ENCODE assay signal across 20 cellular contexts in genomic region chr10:3568392-3568791, GRCh38.
"Had no signal": no experiment of that assay in that cellular context is flagged by ENCODE, and none has a peak within 500 bp of the region (broad histone marks: within the 10 kb centered on the region; RNA-seq: fewer than 3 reads in every experiment).

No MANE protein-coding gene starts in this region.

- H3K4me1 Mint-ChIP-seq: stimulated activated naive B cell treated with anti-CD40 and anti-IgM and Interleukin-4, amounts not matched to agents 10 μg/mL and 1 μg/mL and 100 μg/mL, for 72 hours had no signal

- H3K9me3 ChIP-seq: gastrocnemius medialis, lower lobe of right lung, right lobe of liver, suprapubic skin, transverse colon, upper lobe of right lung, uterus had no signal

- H3K4me1 ChIP-seq: parathyroid adenoma, right lobe of liver, suprapubic skin, transverse colon, upper lobe of right lung, uterus had no signal

- H3K27ac ChIP-seq: dorsolateral prefrontal cortex, lower lobe of right lung, parathyroid adenoma, right lobe of liver, suprapubic skin, transverse colon, upper lobe of right lung, uterus had no signal

- H3K27me3 Mint-ChIP-seq: stimulated activated naive B cell treated with anti-CD40 and anti-IgM and Interleukin-4, amounts not matched to agents 10 μg/mL and 1 μg/mL and 100 μg/mL, for 72 hours; stimulated activated naive CD8-positive, alpha-beta T cell treated with anti-CD3 and anti-CD28 coated beads, Interleukin-15, Interleukin-2, amounts not matched to agents 100 ng/mL and 50 ng/mL, for 24 hours had no signal

- H3K4me3 Mint-ChIP-seq: natural killer cell; stimulated activated naive B cell treated with anti-CD40 and anti-IgM and Interleukin-4, amounts not matched to agents 10 μg/mL and 1 μg/mL and 100 μg/mL, for 72 hours; stimulated activated naive CD8-positive, alpha-beta T cell treated with anti-CD3 and anti-CD28 coated beads, Interleukin-15, Interleukin-2, amounts not matched to agents 100 ng/mL and 50 ng/mL, for 24 hours had no signal

- H3K4me3 ChIP-seq: dorsolateral prefrontal cortex, gastrocnemius medialis, lower lobe of right lung, right lobe of liver, suprapubic skin, transverse colon, upper lobe of right lung, uterus had no signal

- H3K9ac ChIP-seq: parathyroid adenoma had no signal

- H3K36me3 ChIP-seq: gastrocnemius medialis, lower lobe of right lung, right lobe of liver, suprapubic skin, transverse colon, upper lobe of right lung, uterus had no signal

- ATAC-seq: left ventricle myocardium superior; lower lobe of right lung; natural killer cell; right lobe of liver; stimulated activated naive B cell treated with anti-CD40 and anti-IgM and Interleukin-4, amounts not matched to agents 10 μg/mL and 1 μg/mL and 100 μg/mL, for 72 hours; upper lobe of right lung had no signal

- H3K27me3 ChIP-seq: dorsolateral prefrontal cortex, gastrocnemius medialis, right lobe of liver, suprapubic skin, transverse colon, upper lobe of right lung, uterus had no signal

- H3K36me3 Mint-ChIP-seq: natural killer cell; stimulated activated naive B cell treated with anti-CD40 and anti-IgM and Interleukin-4, amounts not matched to agents 10 μg/mL and 1 μg/mL and 100 μg/mL, for 72 hours had no signal

- DNase-seq: dorsolateral prefrontal cortex; effector CD4-positive, alpha-beta T cell; foreskin fibroblast; head of caudate nucleus; left ventricle myocardium superior; lower lobe of right lung; natural killer cell; right lobe of liver; small intestine; stimulated activated CD4-positive, alpha-beta T cell treated with anti-CD3 and anti-CD28 coated beads, Interleukin-15, amount 100 ng/mL, for 24 hours; stimulated activated CD4-positive, alpha-beta T cell treated with anti-CD3 and anti-CD28 coated beads, Interleukin-2, amount 100 ng/mL, for 48 hours; stimulated activated naive B cell treated with anti-CD40 and anti-IgM and Interleukin-4, amounts not matched to agents 10 μg/mL and 1 μg/mL and 100 μg/mL, for 72 hours; transverse colon; upper lobe of right lung; uterus had no signal

- H3K27ac Mint-ChIP-seq: natural killer cell; progenitor cell of endocrine pancreas; stimulated activated naive B cell treated with anti-CD40 and anti-IgM and Interleukin-4, amounts not matched to agents 10 μg/mL and 1 μg/mL and 100 μg/mL, for 72 hours; stimulated activated naive CD8-positive, alpha-beta T cell treated with anti-CD3 and anti-CD28 coated beads, Interleukin-15, Interleukin-2, amounts not matched to agents 100 ng/mL and 50 ng/mL, for 24 hours had no signal
